Comparison of ENCODE assay signal across 23 cellular contexts in genomic region chr1:23023174-23023573, GRCh38. TPM values are rescaled to one million over a fixed set of nuclear protein-coding genes. Genes with fewer than 3 reads are reported as not detected.
DNase-seq lines count a peak whose midpoint lies in the region; ATAC-seq, FAIRE-seq and TF ChIP-seq lines count a peak whose summit lies in the region.
"Had no signal": no experiment of that assay in that cellular context is flagged by ENCODE, and none has a peak within 500 bp of the region (broad histone marks: within the 10 kb centered on the region; RNA-seq: fewer than 3 reads in every experiment).

No MANE protein-coding gene starts in this region.

- peaks cover 20% of the 10 kb centered on the region for H3K9me3 Mint-ChIP-seq in nephron

- H3F3A ChIP-seq in PC-9 (ENCODE audit: insufficient read depth, low read depth), result peaks cover 32% of the 10 kb centered on the region; the same call in 1 of the 2 replicates

- H3K27ac ChIP-seq in BLaER1, result no peak overlapping the region
- H3K27ac ChIP-seq in DND-41 (ENCODE audit: low read length), result no peak overlapping the region
- H3K27ac ChIP-seq in PC-9, result peak overlapping the region; percentile 88
- H3K27ac ChIP-seq: SJCRH30 had no signal

- peak overlapping the region in 1 of 3 experiments; percentile 25 for H3K27ac Mint-ChIP-seq in nephron

- ATAC-seq in DND-41 (ENCODE audit: insufficient read depth, low read depth), result no peak
- no peak for ATAC-seq in mucosa of descending colon
- ATAC-seq: Panc1 had no signal

- no peaks in the 10 kb centered on the region for H3K27me3 Mint-ChIP-seq in nephron (ENCODE audit: low read depth)

- H3K36me3 Mint-ChIP-seq in nephron (ENCODE audit: low read depth), result peaks cover 40% of the 10 kb centered on the region
- H3K36me3 Mint-ChIP-seq: CD14-positive monocyte had no signal

- H3K9ac ChIP-seq in BLaER1 (no peak overlapping the region), DND-41 (ENCODE audit: low read depth, low read length) (no peak overlapping the region)

- CTCF ChIA-PET in PC-9 (lab: Charles Lee), result interaction anchor here (0.6 kb wide), 1 partner anchor 26 kb away, joined by 5 read pairs; no protein-coding TSS in a partner anchor

- FAIRE-seq in frontal cortex (lab: Jason Lieb, UNC), result no peak
- FAIRE-seq: GM12892, GM18507, H1 had no signal

- peak overlapping the region; percentile 63 to 71 (median 64) for H3K4me3 Mint-ChIP-seq in nephron

- H4K20me1 ChIP-seq in BLaER1, result peaks cover 80% of the 10 kb centered on the region
- peaks cover 59% of the 10 kb centered on the region for H4K20me1 ChIP-seq in DND-41 (ENCODE audit: insufficient read depth, low read length)
- peaks cover 60% of the 10 kb centered on the region for H4K20me1 ChIP-seq in PC-9 (ENCODE audit: insufficient read depth)

- peaks cover 24% of the 10 kb centered on the region for H3K36me3 ChIP-seq in BLaER1
- peaks cover 20% of the 10 kb centered on the region for H3K36me3 ChIP-seq in DND-41 (ENCODE audit: insufficient read depth, low read length)
- peaks cover 24% of the 10 kb centered on the region; the same call in 1 of the 2 replicates for H3K36me3 ChIP-seq in PC-9 (ENCODE audit: low read depth)
- H3K36me3 ChIP-seq in mucosa of descending colon (ENCODE audit: low read depth), result no peaks in the 10 kb centered on the region

- H3K4me2 ChIP-seq in BLaER1 (no peak overlapping the region), DND-41 (ENCODE audit: insufficient read depth, low read length) (peak overlapping the region; percentile 28; the same call in 1 of the 2 replicates), PC-9 (peak overlapping the region; percentile 86)

- POLR2A ChIA-PET in PC-9 (lab: Charles Lee; ENCODE audit: unreplicated experiment), result no interaction called here

- no TSS peak for BruUV-seq in PC-9 (replicated peaks; lab: Mats Ljungman, UMichigan)

- peaks cover 93% of the 10 kb centered on the region for H3K79me2 ChIP-seq in DND-41 (ENCODE audit: insufficient read depth, low read length)
- H3K79me2 ChIP-seq in PC-9 (ENCODE audit: low read depth), result peaks cover 97% of the 10 kb centered on the region

- TF ChIP-seq CTCF in DND-41 (IDR thresholded peaks at IDR 0.05; ENCODE audit: borderline replicate concordance, extremely low read depth, low read length, poor library complexity, severe bottlenecking), result no peak
- no peak for TF ChIP-seq CTCF in PC-9 (conservative IDR thresholded peaks at IDR 0.05)
- no peak for TF ChIP-seq CTCF in nephron (IDR thresholded peaks at IDR 0.05; ENCODE audit: unreplicated experiment in 3 of 3)
- no peak for TF ChIP-seq CTCF in GM20000 (IDR thresholded peaks at IDR 0.05; ENCODE audit: extremely low read depth, missing control alignments)
- TF ChIP-seq CTCF in mucosa of descending colon (IDR thresholded peaks at IDR 0.05), result no peak

- H3K9me2 ChIP-seq in PC-9 (ENCODE audit: insufficient read depth), result no peaks in the 10 kb centered on the region

- no peaks in the 10 kb centered on the region for H3K27me3 ChIP-seq in BLaER1
- H3K27me3 ChIP-seq in DND-41 (ENCODE audit: insufficient read depth, low read length, poor library complexity), result no peaks in the 10 kb centered on the region
- no peaks in the 10 kb centered on the region for H3K27me3 ChIP-seq in PC-9 (ENCODE audit: insufficient read depth, low read depth)
- H3K27me3 ChIP-seq: SJCRH30 had no signal

- peaks cover 24% of the 10 kb centered on the region for H3K9me3 ChIP-seq in BLaER1
- peaks cover 12% of the 10 kb centered on the region for H3K9me3 ChIP-seq in DND-41 (ENCODE audit: insufficient read depth, low read length, severe bottlenecking)
- H3K9me3 ChIP-seq in PC-9 (ENCODE audit: insufficient read depth, low read depth), result no peaks in the 10 kb centered on the region
- no peaks in the 10 kb centered on the region for H3K9me3 ChIP-seq in mucosa of descending colon

- H3K4me1 ChIP-seq in BLaER1, result peaks cover 21% of the 10 kb centered on the region
- H3K4me1 ChIP-seq in DND-41 (ENCODE audit: insufficient read depth, low read length), result peaks cover 34% of the 10 kb centered on the region
- peaks cover 66% of the 10 kb centered on the region for H3K4me1 ChIP-seq in PC-9 (replicated peaks; ENCODE audit: insufficient read depth)
- peaks cover 10% of the 10 kb centered on the region for H3K4me1 ChIP-seq in mucosa of descending colon (ENCODE audit: low read depth)

- H3K4me1 Mint-ChIP-seq in nephron, result peaks cover 32% of the 10 kb centered on the region

- DNase-seq in DND-41 (no peak), PC-9 (no peak), frontal cortex (ENCODE audit: low spot score in 2 of 2) (no peak), GM20000 (ENCODE audit: low spot score) (no peak), mucosa of descending colon (no peak)
- DNase-seq: AML-193, COR-L47, EL, NCI-H1417 treated with DMSO at 0.1 percent for 48 hours, NCI-H187 treated with DMSO at 0.1 percent for 48 hours, NCI-H226, NCI-H524, NCI-H82, SJCRH30 had no signal

- H2AFZ ChIP-seq in DND-41 (ENCODE audit: low read depth, low read length), result no peak overlapping the region
- H2AFZ ChIP-seq in PC-9, result no peak overlapping the region

- intact Hi-C loops in PC-9 (cut with micrococcal nuclease; ENCODE audit: unreplicated experiment), result no loop called here
- intact Hi-C loops in mucosa of descending colon (cut with DNase I, micrococcal nuclease), result no loop called here

- H3K4me3 ChIP-seq in BLaER1, result peak overlapping the region; percentile 2; the same call in 1 of the 2 replicates
- 0 out of 4 replicates have a peak overlapping the region, but pooled peaks of 1 of the 2 experiments have one; percentile 35 for H3K4me3 ChIP-seq in DND-41 (ENCODE audit: low read depth in 1 of 2, low read length in 2 of 2)
- peak overlapping the region; percentile 86 for H3K4me3 ChIP-seq in PC-9
- H3K4me3 ChIP-seq in mucosa of descending colon, result no peak overlapping the region
- H3K4me3 ChIP-seq: SJCRH30 had no signal

RNA-seq across cellular contexts. Expression of gene KDM1A, which starts 3.9 kb away (rescaled TPM):
- 185 and 213 TPM in 2 replicates for total RNA-seq in PC-9 (2021)
- 302 TPM for total RNA-seq in frontal cortex
- total RNA-seq in mucosa of descending colon, result 10 to 100 TPM; 37.5 to 61.3 (median 49.3) TPM

RNA-seq across cellular contexts. Expression of gene TEX46, which starts 7.5 kb away (rescaled TPM):
- total RNA-seq in PC-9 (2021), result not detected in 2 replicates
- not detected for total RNA-seq in frontal cortex
- not detected for total RNA-seq in mucosa of descending colon
- total RNA-seq: H1, HT-29, MCF 10A had no signal

RNA-seq across cellular contexts. Expression of gene LACTBL1, which starts 50.5 kb away (rescaled TPM):
- 0.28 and 0.60 TPM in 2 replicates for total RNA-seq in PC-9 (2021)
- not detected for total RNA-seq in frontal cortex
- not detected for total RNA-seq in mucosa of descending colon
- total RNA-seq: H1, HT-29, MCF 10A had no signal
